In genomic region chr7:101868191-101868950, GRCh38 we compare ENCODE assay signal across 23 cellular contexts. TPM values are rescaled to one million over a fixed set of nuclear protein-coding genes. Genes with fewer than 3 reads are reported as not detected.
DNase-seq lines count a peak whose midpoint lies in the region; ATAC-seq and TF ChIP-seq lines count a peak whose summit lies in the region.
"Had no signal": no experiment of that assay in that cellular context is flagged by ENCODE, and none has a peak within 500 bp of the region (broad histone marks: within the 10 kb centered on the region; RNA-seq: fewer than 3 reads in every experiment).

No MANE protein-coding gene starts in this region.

- H3K9ac ChIP-seq in SK-N-SH: no peak overlapping the region
- peak overlapping the region; percentile 47 for H3K9ac ChIP-seq in SU-DHL-6 (ENCODE audit: low read length)
- H3K9ac ChIP-seq in mesenchymal stem cell (ENCODE audit: low read length): no peak overlapping the region

- H3K23ac ChIP-seq in mesenchymal stem cell (ENCODE audit: low read length in 2 of 2): peak overlapping the region in 1 of 2 experiments; percentile 9

- H3K36me3 ChIP-seq in SK-N-SH (replicated peaks in 1 of 2; ENCODE audit: control insufficient read depth in 1 of 2, insufficient read depth in 2 of 2, low read length in 1 of 2) (no peaks in the 10 kb centered on the region), SU-DHL-6 (ENCODE audit: low read length) (no peaks in the 10 kb centered on the region; the same call in 1 of the 2 replicates), mesenchymal stem cell (ENCODE audit: control insufficient read depth in 1 of 2, insufficient read depth in 2 of 2, low read depth in 1 of 2, low read length in 2 of 2) (peaks cover 0 to 8% of the 10 kb centered on the region in 2 experiments)
- H3K36me3 ChIP-seq: ascending aorta, upper lobe of left lung had no signal

- no peak overlapping the region for H3K4me3 Mint-ChIP-seq in stimulated activated naive B cell treated with anti-CD40 and anti-IgM and Interleukin-4, amounts not matched to agents 10 μg/mL and 1 μg/mL and 100 μg/mL, for 72 hours
- H3K4me3 Mint-ChIP-seq: activated naive CD4-positive, alpha-beta T cell treated with anti-CD3 and anti-CD28 coated beads for 36 hours; stimulated activated naive CD8-positive, alpha-beta T cell treated with anti-CD3 and anti-CD28 coated beads, Interleukin-15, amount 100 ng/mL, for 72 hours had no signal

- no peaks in the 10 kb centered on the region for H3K9me2 ChIP-seq in SK-N-SH
- H3K9me2 ChIP-seq in SU-DHL-6 (replicated peaks; ENCODE audit: insufficient read depth, low read length): no peaks in the 10 kb centered on the region

- H4K91ac ChIP-seq in mesenchymal stem cell (ENCODE audit: low read length): peak overlapping the region; percentile 91

- H3K79me2 ChIP-seq in SK-N-SH (ENCODE audit: insufficient read depth) (peaks cover 98% of the 10 kb centered on the region), SU-DHL-6 (ENCODE audit: insufficient read depth, low read length) (peaks cover 88% of the 10 kb centered on the region)

- H2BK120ac ChIP-seq in mesenchymal stem cell (ENCODE audit: low read depth, low read length): no peak overlapping the region

- no peak overlapping the region for H3K4me3 ChIP-seq in SK-N-SH (ENCODE audit: low read depth in 2 of 2, low read length in 1 of 2)
- no peak overlapping the region for H3K4me3 ChIP-seq in SU-DHL-6 (ENCODE audit: insufficient read depth, low read length, poor library complexity, severe bottlenecking)
- no peak overlapping the region for H3K4me3 ChIP-seq in mesenchymal stem cell (ENCODE audit: insufficient read depth in 1 of 2, low read depth in 1 of 2, low read length in 2 of 2)
- H3K4me3 ChIP-seq: ascending aorta, lung, upper lobe of left lung had no signal

- H3K4me2 ChIP-seq in SK-N-SH: no peak overlapping the region
- peak overlapping the region; percentile 90 for H3K4me2 ChIP-seq in SU-DHL-6 (ENCODE audit: low read depth, low read length, poor library complexity, severe bottlenecking)
- no peak overlapping the region for H3K4me2 ChIP-seq in mesenchymal stem cell (ENCODE audit: low read length, poor library complexity, severe bottlenecking)

- WGBS in SK-N-SH (ENCODE audit: low lambda C conversion rate): 94% methylated on average over 11 of the region's 11 CpGs
- 82% methylated on average over 11 of the region's 11 CpGs for WGBS in mesenchymal stem cell

- no peaks in the 10 kb centered on the region for H3K9me3 Mint-ChIP-seq in stimulated activated naive B cell treated with anti-CD40 and anti-IgM and Interleukin-4, amounts not matched to agents 10 μg/mL and 1 μg/mL and 100 μg/mL, for 72 hours
- H3K9me3 Mint-ChIP-seq: activated naive CD4-positive, alpha-beta T cell treated with anti-CD3 and anti-CD28 coated beads for 36 hours; naive B cell; stimulated activated naive CD8-positive, alpha-beta T cell treated with anti-CD3 and anti-CD28 coated beads, Interleukin-15, amount 100 ng/mL, for 72 hours had no signal

- H3K9me3 ChIP-seq in SK-N-SH (no peaks in the 10 kb centered on the region), SU-DHL-6 (ENCODE audit: insufficient read depth, low read length) (no peaks in the 10 kb centered on the region), mesenchymal stem cell (ENCODE audit: control insufficient read depth, low read length) (no peaks in the 10 kb centered on the region)
- H3K9me3 ChIP-seq: ascending aorta, upper lobe of left lung had no signal

- H3K18ac ChIP-seq in mesenchymal stem cell (ENCODE audit: low read depth in 1 of 2, low read length in 2 of 2): peak overlapping the region; percentile 6 to 75

- peak overlapping the region in 1 of 2 experiments; percentile 3 for H2BK12ac ChIP-seq in mesenchymal stem cell (ENCODE audit: low read length in 2 of 2)

- peak overlapping the region in 1 of 2 experiments; percentile 57 for H3K14ac ChIP-seq in mesenchymal stem cell (ENCODE audit: low read length in 2 of 2)

- peaks cover 55% of the 10 kb centered on the region for H3K79me1 ChIP-seq in mesenchymal stem cell (replicated peaks; ENCODE audit: low read length, poor library complexity, severe bottlenecking)

- ATAC-seq in SK-N-SH treated with all-trans-retinoic acid at 6 μM for 48 hours (peak; percentile 23; the same call in 2 of the 3 replicates), GM21786 (IDR thresholded peaks at IDR 0.05; ENCODE audit: unreplicated experiment) (no peak)
- ATAC-seq in stimulated activated naive B cell treated with anti-CD40 and anti-IgM and Interleukin-4, amounts not matched to agents 10 μg/mL and 1 μg/mL and 100 μg/mL, for 72 hours (replicated peaks): no peak
- ATAC-seq: Right ventricle myocardium inferior; stimulated activated naive CD8-positive, alpha-beta T cell treated with anti-CD3 and anti-CD28 coated beads, Interleukin-15, amount 100 ng/mL, for 72 hours had no signal

- TF ChIP-seq RAD21 in SK-N-SH (IDR thresholded peaks at IDR 0.05; ENCODE audit: low read length): no peak

- TF ChIP-seq EP300 in SK-N-SH (IDR thresholded peaks at IDR 0.05; ENCODE audit: borderline replicate concordance in 1 of 2, low read depth in 1 of 2, low read length in 1 of 2): no peak

- no peak overlapping the region for H2AFZ ChIP-seq in SK-N-SH (ENCODE audit: low read depth)
- no peak overlapping the region for H2AFZ ChIP-seq in SU-DHL-6 (ENCODE audit: low read depth, low read length, severe bottlenecking)
- no peak overlapping the region for H2AFZ ChIP-seq in mesenchymal stem cell (ENCODE audit: low read depth, low read length)

- peaks cover 36 to 53% of the 10 kb centered on the region in 2 donors for H3K4me1 Mint-ChIP-seq in stimulated activated naive B cell treated with anti-CD40 and anti-IgM and Interleukin-4, amounts not matched to agents 10 μg/mL and 1 μg/mL and 100 μg/mL, for 72 hours

- POLR2A ChIA-PET in SK-N-SH (lab: Yijun Ruan, JAX): no interaction called here

- H3K4me1 ChIP-seq in SK-N-SH (ENCODE audit: control insufficient read depth in 1 of 2, insufficient read depth in 2 of 2, low read depth in 1 of 2, low read length in 1 of 2) (peaks cover 6 to 10% of the 10 kb centered on the region in 2 experiments; a peak in 2 of 4 replicates), mesenchymal stem cell (ENCODE audit: control insufficient read depth, insufficient read depth, low read depth, low read length) (peaks cover 18% of the 10 kb centered on the region)

- peak overlapping the region in 1 of 2 experiments; percentile 93 for H3K4ac ChIP-seq in mesenchymal stem cell (ENCODE audit: low read depth in 1 of 2, low read length in 2 of 2)

- H4K8ac ChIP-seq in mesenchymal stem cell (ENCODE audit: low read length): peak overlapping the region; percentile 85

- CTCF ChIA-PET in SK-N-SH (lab: Yijun Ruan, JAX): interaction anchor here (1.1 to 3.8 kb wide), 2 partner anchors 11 kb away, joined by 4 to 22 read pairs; no protein-coding TSS in a partner anchor

- peaks cover 11% of the 10 kb centered on the region for H3F3A ChIP-seq in SK-N-SH (replicated peaks; ENCODE audit: insufficient read depth)
- peaks cover 91% of the 10 kb centered on the region for H3F3A ChIP-seq in SU-DHL-6 (ENCODE audit: insufficient read depth)

- TF ChIP-seq CTCF in SK-N-SH (IDR thresholded peaks at IDR 0.05): no peak
- no peak for TF ChIP-seq CTCF in SU-DHL-6 (IDR thresholded peaks at IDR 0.05; ENCODE audit: insufficient read depth, low read length, poor library complexity, severe bottlenecking)

- H3K36me3 Mint-ChIP-seq in stimulated activated naive B cell treated with anti-CD40 and anti-IgM and Interleukin-4, amounts not matched to agents 10 μg/mL and 1 μg/mL and 100 μg/mL, for 72 hours: peaks cover 3 to 6% of the 10 kb centered on the region in 2 donors
- H3K36me3 Mint-ChIP-seq: naive B cell had no signal

- peak overlapping the region; percentile 10 for H3K27ac Mint-ChIP-seq in stimulated activated naive B cell treated with anti-CD40 and anti-IgM and Interleukin-4, amounts not matched to agents 10 μg/mL and 1 μg/mL and 100 μg/mL, for 72 hours
- H3K27ac Mint-ChIP-seq: activated naive CD4-positive, alpha-beta T cell treated with anti-CD3 and anti-CD28 coated beads for 36 hours; stimulated activated naive CD8-positive, alpha-beta T cell treated with anti-CD3 and anti-CD28 coated beads, Interleukin-15, amount 100 ng/mL, for 72 hours had no signal

- DNase-seq in SK-N-SH: no peak
- peak; percentile 35 for DNase-seq in mesenchymal stem cell
- no peak for DNase-seq in stimulated activated naive B cell treated with anti-CD40 and anti-IgM and Interleukin-4, amounts not matched to agents 10 μg/mL and 1 μg/mL and 100 μg/mL, for 72 hours
- no peak for DNase-seq in kidney glomerular epithelial cell (lab: John Stamatoyannopoulos, UW)
- DNase-seq in HCEC 1CT: no peak
- DNase-seq: activated naive CD4-positive, alpha-beta T cell treated with anti-CD3 and anti-CD28 coated beads for 36 hours; GF-D8; head of caudate nucleus; KG1; naive B cell; NCI-H1105; NCI-H2107; NCI-H510A treated with DMSO at 0.1 percent for 48 hours; stimulated activated CD4-positive, alpha-beta T cell treated with anti-CD3 and anti-CD28 coated beads, Interleukin-2, amount 100 ng/mL, for 24 hours; stimulated activated naive CD8-positive, alpha-beta T cell treated with anti-CD3 and anti-CD28 coated beads, Interleukin-15, amount 100 ng/mL, for 72 hours; upper lobe of left lung had no signal

- H3K27me3 Mint-ChIP-seq in stimulated activated naive B cell treated with anti-CD40 and anti-IgM and Interleukin-4, amounts not matched to agents 10 μg/mL and 1 μg/mL and 100 μg/mL, for 72 hours: no peaks in the 10 kb centered on the region
- H3K27me3 Mint-ChIP-seq: naive B cell; stimulated activated naive CD8-positive, alpha-beta T cell treated with anti-CD3 and anti-CD28 coated beads, Interleukin-15, amount 100 ng/mL, for 72 hours had no signal

- H2AK5ac ChIP-seq in mesenchymal stem cell (ENCODE audit: low read length, severe bottlenecking): peak overlapping the region; percentile 22

- peaks cover 59% of the 10 kb centered on the region for H4K20me1 ChIP-seq in SK-N-SH (ENCODE audit: insufficient read depth)
- H4K20me1 ChIP-seq in SU-DHL-6 (ENCODE audit: low read depth, low read length): no peaks in the 10 kb centered on the region

- no peaks in the 10 kb centered on the region for H3K27me3 ChIP-seq in SK-N-SH (ENCODE audit: insufficient read depth)
- H3K27me3 ChIP-seq in SU-DHL-6 (ENCODE audit: low read length): no peaks in the 10 kb centered on the region
- H3K27me3 ChIP-seq in mesenchymal stem cell (ENCODE audit: control insufficient read depth in 1 of 2, insufficient read depth in 1 of 2, low read length in 2 of 2): no peaks in the 10 kb centered on the region
- H3K27me3 ChIP-seq: ascending aorta, upper lobe of left lung had no signal

- H3K27ac ChIP-seq in SK-N-SH (ENCODE audit: low read depth in 2 of 2, low read length in 1 of 2): no peak overlapping the region
- peak overlapping the region; percentile 97 for H3K27ac ChIP-seq in SU-DHL-6 (ENCODE audit: low read depth, low read length)
- H3K27ac ChIP-seq in mesenchymal stem cell (ENCODE audit: low read length, poor library complexity, severe bottlenecking): no peak overlapping the region
- H3K27ac ChIP-seq: 22Rv1, ascending aorta had no signal

- H2BK5ac ChIP-seq in mesenchymal stem cell (ENCODE audit: low read depth, low read length, poor library complexity, severe bottlenecking): no peak overlapping the region

- H2BK15ac ChIP-seq in mesenchymal stem cell (ENCODE audit: low read depth, poor library complexity, severe bottlenecking): peak overlapping the region; percentile 44

RNA-seq across cellular contexts. Expression of gene CUX1, which starts 50.9 kb away (rescaled TPM):
- 47.0 and 68.6 TPM in 2 replicates for polyA plus RNA-seq in SK-N-SH (2012; rRNA removed)
- polyA plus RNA-seq in SK-N-SH (2012; cell fraction: cytosol; rRNA removed): 46.5 and 58.2 TPM in 2 replicates
- polyA plus RNA-seq in SK-N-SH (2012; cell fraction: nucleus; rRNA removed): 38.6 and 51.0 TPM in 2 replicates
- 62.6 TPM for polyA plus RNA-seq in mesenchymal stem cell (2013, experiment 1 of 2)
- 60.3 TPM for polyA plus RNA-seq in mesenchymal stem cell (2013, experiment 2 of 2)
